8 cellular contexts compared by ENCODE assay signal in genomic region chr9:133031496-133031911, GRCh38. TPM values are rescaled to one million over a fixed set of nuclear protein-coding genes. Genes with fewer than 3 reads are reported as not detected.
DNase-seq lines count a peak whose midpoint lies in the region; TF ChIP-seq lines count a peak whose summit lies in the region.

No MANE protein-coding gene starts in this region.

- DNase-seq in ELR (ENCODE audit: low read depth), result peak; percentile 41
- no peak for DNase-seq in OCI-LY7 (ENCODE audit: low spot score)
- DNase-seq in prostate gland (ENCODE audit: low spot score), result no peak
- DNase-seq in NCI-H446 (lab: John Stamatoyannopoulos, UW), result no peak
- no peak for DNase-seq in GOT3 (lab: John Stamatoyannopoulos, UW)
- no peak for DNase-seq in NAMALWA (ENCODE audit: low spot score)
- DNase-seq in amygdala (lab: John Stamatoyannopoulos, UW), result no peak

- H3K36me3 ChIP-seq in OCI-LY7 (ENCODE audit: insufficient read depth, low read length) (peaks cover 21% of the 10 kb centered on the region; the same call in 1 of the 2 replicates), esophagus (ENCODE audit: control insufficient read depth in 2 of 2, insufficient read depth in 2 of 2, low read length in 1 of 2) (no peaks in the 10 kb centered on the region), prostate gland (no peaks in the 10 kb centered on the region)

- H3K4me3 ChIP-seq in OCI-LY7 (ENCODE audit: low read depth, low read length, poor library complexity, severe bottlenecking) (peak overlapping the region; percentile 97), esophagus (ENCODE audit: low read depth in 1 of 2, low read length in 2 of 2) (peak overlapping the region; percentile 94 to 99), prostate gland (peak overlapping the region; percentile 86 to 87)

- BruUV-seq in OCI-LY7 (replicated peaks; lab: Mats Ljungman, UMichigan), result no TSS peak

- TF ChIP-seq CTCF in OCI-LY7 (conservative IDR thresholded peaks at IDR 0.05; ENCODE audit: low read length) (no peak), prostate gland (IDR thresholded peaks at IDR 0.05) (no peak)

- H3K9me2 ChIP-seq in OCI-LY7 (ENCODE audit: insufficient read depth, low read length), result no peaks in the 10 kb centered on the region

- CTCF ChIA-PET in OCI-LY7 (lab: Charles Lee; ENCODE audit: unreplicated experiment), result no interaction called here

- intact Hi-C loops in OCI-LY7 (cut with micrococcal nuclease; ENCODE audit: unreplicated experiment) (no loop called here), prostate gland (cut with DNase I) (no loop called here)

- peak overlapping the region; percentile 84 for H3K4me2 ChIP-seq in OCI-LY7 (ENCODE audit: low read length)

- H3K4me1 ChIP-seq in OCI-LY7 (ENCODE audit: insufficient read depth, low read length, poor library complexity, severe bottlenecking) (peaks cover 33% of the 10 kb centered on the region), esophagus (ENCODE audit: control insufficient read depth in 2 of 2, insufficient read depth in 2 of 2, low read length in 1 of 2) (peaks cover 0 to 5% of the 10 kb centered on the region in 2 donors), prostate gland (replicated peaks) (peaks cover 9% of the 10 kb centered on the region)

- POLR2A ChIA-PET in OCI-LY7 (lab: Charles Lee), result interaction anchor here (0.5 to 1.9 kb wide), 6 partner anchors 9 to 362 kb away, joined by 3 to 7 read pairs (median 4); partner anchors contain the start of genes DDX31 and GTF3C4

- peaks cover 15% of the 10 kb centered on the region; the same call in 1 of the 2 replicates for H4K20me1 ChIP-seq in OCI-LY7 (ENCODE audit: insufficient read depth, low read length)

- no peak overlapping the region for H2AFZ ChIP-seq in OCI-LY7 (ENCODE audit: low read length)

- 60 to 66% methylated on average over 10 of the region's 10 CpGs for WGBS in esophagus, 2 donors
- 71% methylated on average over 10 of the region's 10 CpGs for WGBS in prostate gland

- no peaks in the 10 kb centered on the region for H3K9me3 ChIP-seq in OCI-LY7 (ENCODE audit: low read length)
- H3K9me3 ChIP-seq in esophagus (ENCODE audit: control insufficient read depth in 2 of 2, insufficient read depth in 1 of 2, low read depth in 1 of 2, low read length in 1 of 2), result no peaks in the 10 kb centered on the region
- no peaks in the 10 kb centered on the region for H3K9me3 ChIP-seq in prostate gland

- no peaks in the 10 kb centered on the region for H3K27me3 ChIP-seq in esophagus (ENCODE audit: control insufficient read depth in 1 of 2, insufficient read depth in 2 of 2, low read length in 2 of 2)
- H3K27me3 ChIP-seq in prostate gland (replicated peaks; ENCODE audit: insufficient read depth), result no peaks in the 10 kb centered on the region

- H3K27ac ChIP-seq in OCI-LY7 (ENCODE audit: low read depth, low read length, poor library complexity, severe bottlenecking) (peak overlapping the region; percentile 49), esophagus (ENCODE audit: low read depth in 2 of 2, low read length in 1 of 2) (no peak overlapping the region), prostate gland (peak overlapping the region in 1 of 2 donors; percentile 88)

- no peak for TF ChIP-seq POLR2A in prostate gland (IDR thresholded peaks at IDR 0.05)

- peaks cover 63% of the 10 kb centered on the region for H3K79me2 ChIP-seq in OCI-LY7 (ENCODE audit: insufficient read depth, low read depth, low read length)

RNA-seq across cellular contexts. Expression of gene GTF3C5, which starts 0.7 kb away (rescaled TPM):
- total RNA-seq in OCI-LY7 (2014; rRNA removed; shearing (Covaris generic)), result 91.9 and 97.0 TPM in 2 replicates
- total RNA-seq in OCI-LY7 (2022), result 90.3 and 91.6 TPM in 2 replicates
- polyA plus RNA-seq in esophagus, result 10 to 100 TPM; 46.3 to 64.0 TPM
- 10 to 100 TPM; 63.1 to 97.2 TPM for total RNA-seq in prostate gland

RNA-seq across cellular contexts. Expression of gene CEL, which starts 30.3 kb away (rescaled TPM):
- total RNA-seq in OCI-LY7 (2014; rRNA removed; shearing (Covaris generic)), result 0.39 and 1.2 TPM in 2 replicates
- 1.4 and 1.8 TPM in 2 replicates for total RNA-seq in OCI-LY7 (2022)
- polyA plus RNA-seq in esophagus, result 1 to 10 TPM; 2.1 to 3.3 TPM
- total RNA-seq in prostate gland, result 1 to 10 TPM; 1.7 to 2.8 TPM

RNA-seq across cellular contexts. Expression of gene GFI1B, which starts 53.0 kb away (rescaled TPM):
- total RNA-seq in OCI-LY7 (2014; rRNA removed; shearing (Covaris generic)), result 0.50 TPM in 1 of 2 replicates, not detected in the other
- total RNA-seq in OCI-LY7 (2022), result 3.3 and 4.9 TPM in 2 replicates
- polyA plus RNA-seq in esophagus, result under 1 TPM; 0.02 TPM
- total RNA-seq in prostate gland, result under 1 TPM in 1 of 2 donors, not detected in 1; 0.85 TPM
